In genomic region chr4:154982187-154983047, GRCh38 we compare ENCODE assay signal across 8 cellular contexts.
DNase-seq lines count a peak whose midpoint lies in the region; TF ChIP-seq lines count a peak whose summit lies in the region.
"Had no signal": no experiment of that assay in that cellular context is flagged by ENCODE, and none has a peak within 500 bp of the region (broad histone marks: within the 10 kb centered on the region; RNA-seq: fewer than 3 reads in every experiment).

No MANE protein-coding gene starts in this region.

- peaks cover 5% of the 10 kb centered on the region; the same call in 1 of the 2 replicates for H3K4me1 ChIP-seq in GM23248 (ENCODE audit: insufficient read depth)
- H3K4me1 ChIP-seq in Loucy (ENCODE audit: insufficient read depth, low read length, poor library complexity, severe bottlenecking), result no peaks in the 10 kb centered on the region

- in situ Hi-C loops in GM23248 (cut with MboI), result loop anchor here (25.0 kb wide), 1 partner anchor 380 kb away; no protein-coding TSS in a partner anchor

- H2AFZ ChIP-seq in GM23248 (no peak overlapping the region), Loucy (ENCODE audit: low read length) (no peak overlapping the region)

- H3K27me3 ChIP-seq in GM23248 (replicated peaks; ENCODE audit: insufficient read depth), result 0 out of 2 replicates have a peak, but pooled peaks cover 3% of the 10 kb centered on the region
- H3K27me3 ChIP-seq in Loucy (ENCODE audit: insufficient read depth, low read length, poor library complexity, severe bottlenecking), result no peaks in the 10 kb centered on the region

- H3K9me2 ChIP-seq in GM23248 (ENCODE audit: insufficient read depth) (no peaks in the 10 kb centered on the region), Loucy (replicated peaks; ENCODE audit: low read depth, low read length) (no peaks in the 10 kb centered on the region)

- DNase-seq in GM10266 (ENCODE audit: extremely low spot score) (peak; percentile 55), GM23248 (peak; percentile 75), UCSD-AML1 (lab: John Stamatoyannopoulos, UW; ENCODE audit: unreplicated experiment) (peak; percentile 25), endothelial cell (ENCODE audit: low spot score) (peak; percentile 73), midbrain (lab: John Stamatoyannopoulos, UW) (peak; percentile 56), type B pancreatic cell (ENCODE audit: extremely low spot score, unreplicated experiment) (no peak)
- DNase-seq: activated T-cell treated with anti-CD3 and anti-CD28 coated beads, Interleukin-2, amount 50 U/mL, for 4 hours had no signal

- H3K4me1 Mint-ChIP-seq in endothelial cell (ENCODE audit: unreplicated experiment), result peaks cover 2% of the 10 kb centered on the region
- H3K4me1 Mint-ChIP-seq in type B pancreatic cell (ENCODE audit: unreplicated experiment), result no peaks in the 10 kb centered on the region

- H4K20me1 ChIP-seq in GM23248 (ENCODE audit: insufficient read depth) (no peaks in the 10 kb centered on the region), Loucy (ENCODE audit: insufficient read depth, low read length, poor library complexity, severe bottlenecking) (no peaks in the 10 kb centered on the region)

- 9 to 14% methylated on average over 10 of the region's 10 CpGs for WGBS in GM23248 (ENCODE audit: low coverage in 1 of 2, low lambda C conversion rate in 2 of 2, missing lambda C conversion rate in 2 of 2), 2 experiments

- H3K9ac ChIP-seq in GM23248 (no peak overlapping the region), Loucy (ENCODE audit: low read depth, low read length, poor library complexity, severe bottlenecking) (no peak overlapping the region)

- H3K9me3 Mint-ChIP-seq in endothelial cell (ENCODE audit: unreplicated experiment) (no peaks in the 10 kb centered on the region), type B pancreatic cell (no peaks in the 10 kb centered on the region)
- H3K9me3 Mint-ChIP-seq: activated T-cell treated with anti-CD3 and anti-CD28 coated beads, Interleukin-2, amount 50 U/mL, for 4 hours had no signal

- H3K79me2 ChIP-seq in GM23248 (ENCODE audit: insufficient read depth), result no peaks in the 10 kb centered on the region
- no peaks in the 10 kb centered on the region for H3K79me2 ChIP-seq in Loucy (ENCODE audit: insufficient read depth, low read length)

- no peak overlapping the region for H3K4me2 ChIP-seq in GM23248 (ENCODE audit: unreplicated experiment)
- H3K4me2 ChIP-seq in Loucy (ENCODE audit: low read depth, low read length, poor library complexity, severe bottlenecking), result no peak overlapping the region

- H3K36me3 ChIP-seq in GM23248 (ENCODE audit: low read depth) (no peaks in the 10 kb centered on the region), Loucy (ENCODE audit: insufficient read depth, low read length) (no peaks in the 10 kb centered on the region)

- H3K27ac Mint-ChIP-seq in endothelial cell (ENCODE audit: unreplicated experiment) (no peak overlapping the region), type B pancreatic cell (no peak overlapping the region)

- no peaks in the 10 kb centered on the region for H3K36me3 Mint-ChIP-seq in endothelial cell (ENCODE audit: low read depth, unreplicated experiment)
- no peaks in the 10 kb centered on the region for H3K36me3 Mint-ChIP-seq in type B pancreatic cell

- H3K4me3 ChIP-seq in GM23248 (no peak overlapping the region), Loucy (ENCODE audit: low read length, poor library complexity, severe bottlenecking) (no peak overlapping the region)

- no peaks in the 10 kb centered on the region for H3F3A ChIP-seq in GM23248 (ENCODE audit: insufficient read depth)
- no peaks in the 10 kb centered on the region for H3F3A ChIP-seq in Loucy (ENCODE audit: low read depth)

- no peaks in the 10 kb centered on the region for H3K27me3 Mint-ChIP-seq in endothelial cell (ENCODE audit: unreplicated experiment)
- peaks cover 7% of the 10 kb centered on the region for H3K27me3 Mint-ChIP-seq in type B pancreatic cell

- no peak overlapping the region for H3K27ac ChIP-seq in GM23248

- TF ChIP-seq CTCF in GM10266 (IDR thresholded peaks at IDR 0.05; ENCODE audit: control insufficient read depth, insufficient read depth, low read depth, missing control alignments) (peak; percentile 70), Loucy (conservative IDR thresholded peaks at IDR 0.05; ENCODE audit: low read length) (peak; percentile 86), endothelial cell (IDR thresholded peaks at IDR 0.05; ENCODE audit: unreplicated experiment) (peak; percentile 80), type B pancreatic cell (conservative IDR thresholded peaks at IDR 0.05) (peak; percentile 80)

- H3K9me3 ChIP-seq in GM23248 (ENCODE audit: low read depth) (no peaks in the 10 kb centered on the region), Loucy (ENCODE audit: insufficient read depth, low read depth, low read length) (no peaks in the 10 kb centered on the region)

- no peak overlapping the region for H3K4me3 Mint-ChIP-seq in endothelial cell (ENCODE audit: unreplicated experiment)
- H3K4me3 Mint-ChIP-seq in type B pancreatic cell, result no peak overlapping the region
- H3K4me3 Mint-ChIP-seq: activated T-cell treated with anti-CD3 and anti-CD28 coated beads, Interleukin-2, amount 50 U/mL, for 4 hours had no signal
